ENCODE assay signal across 21 cellular contexts in the genomic region with DNA sequence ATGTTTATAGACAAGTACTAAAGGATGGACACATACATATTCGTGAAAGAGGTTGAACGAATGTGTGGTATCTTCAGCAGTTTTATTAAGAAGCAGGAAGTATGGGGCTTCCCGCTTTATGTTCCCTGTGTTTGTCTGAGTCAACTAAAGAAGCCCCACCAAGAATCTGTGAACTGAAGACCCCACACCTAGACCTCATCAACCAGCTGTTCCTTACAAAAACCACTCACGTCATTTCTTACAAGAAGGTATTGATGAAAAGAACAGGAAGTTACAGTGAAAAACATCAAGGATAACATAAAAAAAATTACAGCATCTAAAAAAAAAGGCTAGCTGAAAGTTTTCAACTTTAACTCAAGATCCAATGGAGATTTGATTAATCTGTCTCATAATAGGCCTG. TPM values are rescaled to one million over a fixed set of nuclear protein-coding genes. Genes with fewer than 3 reads are reported as not detected.
DNase-seq lines count a peak whose midpoint lies in the region; ATAC-seq lines count a peak whose summit lies in the region.
"Had no signal": no experiment of that assay in that cellular context is flagged by ENCODE, and none has a peak within 500 bp of the region (broad histone marks: within the 10 kb centered on the region; RNA-seq: fewer than 3 reads in every experiment).

No MANE protein-coding gene starts in this region.

- no peak overlapping the region for H3K4me3 Mint-ChIP-seq in activated naive CD4-positive, alpha-beta T cell treated with anti-CD3 and anti-CD28 coated beads for 36 hours
- peak overlapping the region; percentile 22 to 67 (median 52) for H3K4me3 Mint-ChIP-seq in T-cell
- H3K4me3 Mint-ChIP-seq in activated naive CD8-positive, alpha-beta T cell treated with anti-CD3 and anti-CD28 coated beads for 36 hours: peak overlapping the region; percentile 75
- peak overlapping the region; percentile 79 to 80 for H3K4me3 Mint-ChIP-seq in stimulated activated naive CD8-positive, alpha-beta T cell treated with anti-CD3 and anti-CD28 coated beads, Interleukin-15, amount 100 ng/mL, for 72 hours
- H3K4me3 Mint-ChIP-seq: B cell, CD14-positive monocyte had no signal

- H3K27me3 Mint-ChIP-seq in activated naive CD4-positive, alpha-beta T cell treated with anti-CD3 and anti-CD28 coated beads for 36 hours (ENCODE audit: low read depth): no peaks in the 10 kb centered on the region
- H3K27me3 Mint-ChIP-seq in T-cell: no peaks in the 10 kb centered on the region
- H3K27me3 Mint-ChIP-seq in activated naive CD8-positive, alpha-beta T cell treated with anti-CD3 and anti-CD28 coated beads for 36 hours: no peaks in the 10 kb centered on the region
- H3K27me3 Mint-ChIP-seq in stimulated activated naive CD8-positive, alpha-beta T cell treated with anti-CD3 and anti-CD28 coated beads, Interleukin-15, amount 100 ng/mL, for 72 hours: no peaks in the 10 kb centered on the region

- POLR2A ChIA-PET in T-cell (lab: Charles Lee): no interaction called here

- intact Hi-C loops in activated naive CD4-positive, alpha-beta T cell treated with anti-CD3 and anti-CD28 coated beads for 36 hours (cut with micrococcal nuclease): no loop called here

- H3K9me3 Mint-ChIP-seq in activated naive CD4-positive, alpha-beta T cell treated with anti-CD3 and anti-CD28 coated beads for 36 hours: no peaks in the 10 kb centered on the region
- H3K9me3 Mint-ChIP-seq in T-cell: no peaks in the 10 kb centered on the region
- H3K9me3 Mint-ChIP-seq in activated naive CD8-positive, alpha-beta T cell treated with anti-CD3 and anti-CD28 coated beads for 36 hours: no peaks in the 10 kb centered on the region
- no peaks in the 10 kb centered on the region for H3K9me3 Mint-ChIP-seq in stimulated activated naive CD8-positive, alpha-beta T cell treated with anti-CD3 and anti-CD28 coated beads, Interleukin-15, amount 100 ng/mL, for 72 hours
- H3K9me3 Mint-ChIP-seq: CD14-positive monocyte had no signal

- peak overlapping the region; percentile 25 for H3K27ac Mint-ChIP-seq in activated naive CD4-positive, alpha-beta T cell treated with anti-CD3 and anti-CD28 coated beads for 36 hours
- peak overlapping the region; percentile 48 to 85 for H3K27ac Mint-ChIP-seq in T-cell
- peak overlapping the region; percentile 87 for H3K27ac Mint-ChIP-seq in activated naive CD8-positive, alpha-beta T cell treated with anti-CD3 and anti-CD28 coated beads for 36 hours
- peak overlapping the region; percentile 90 to 97 for H3K27ac Mint-ChIP-seq in stimulated activated naive CD8-positive, alpha-beta T cell treated with anti-CD3 and anti-CD28 coated beads, Interleukin-15, amount 100 ng/mL, for 72 hours
- H3K27ac Mint-ChIP-seq: B cell, CD14-positive monocyte had no signal

- CTCF ChIA-PET in activated naive CD4-positive, alpha-beta T cell treated with anti-CD3 and anti-CD28 coated beads for 36 hours (lab: Charles Lee): interaction anchor here (2.2 kb wide), 1 partner anchor 10 kb away, joined by 8 read pairs; no protein-coding TSS in a partner anchor
- CTCF ChIA-PET in T-cell (lab: Charles Lee): interaction anchor here in 1 of 2 donors (0.7 kb wide), 1 partner anchor 24 kb away, joined by 6 read pairs; no protein-coding TSS in a partner anchor

- peaks cover 15% of the 10 kb centered on the region for H3K4me1 Mint-ChIP-seq in activated naive CD4-positive, alpha-beta T cell treated with anti-CD3 and anti-CD28 coated beads for 36 hours (ENCODE audit: low read depth)
- peaks cover 2 to 15% (median 15%) of the 10 kb centered on the region in 3 donors for H3K4me1 Mint-ChIP-seq in T-cell
- H3K4me1 Mint-ChIP-seq in activated naive CD8-positive, alpha-beta T cell treated with anti-CD3 and anti-CD28 coated beads for 36 hours: peaks cover 18% of the 10 kb centered on the region
- peaks cover 58% of the 10 kb centered on the region for H3K4me1 Mint-ChIP-seq in stimulated activated naive CD8-positive, alpha-beta T cell treated with anti-CD3 and anti-CD28 coated beads, Interleukin-15, amount 100 ng/mL, for 72 hours
- H3K4me1 Mint-ChIP-seq: B cell, CD14-positive monocyte had no signal

- no peak for DNase-seq in activated naive CD4-positive, alpha-beta T cell treated with anti-CD3 and anti-CD28 coated beads for 36 hours
- no peak for DNase-seq in activated naive CD4-positive, alpha-beta T cell (lab: John Stamatoyannopoulos, UW)
- peak in 1 of 34 experiments; percentile 27 for DNase-seq in T-cell
- no peak for DNase-seq in activated naive CD8-positive, alpha-beta T cell treated with anti-CD3 and anti-CD28 coated beads for 36 hours
- peak in 1 of 2 donors; percentile 16 for DNase-seq in stimulated activated naive CD8-positive, alpha-beta T cell treated with anti-CD3 and anti-CD28 coated beads, Interleukin-15, amount 100 ng/mL, for 72 hours
- DNase-seq: DMS79, IMR-90, NCI-H1105, NCI-H2081, NCI-H2171, NCI-H345, NCI-H524, NCI-H774, SIG-M5 had no signal

- ATAC-seq in T-cell (replicated peaks in 1 of 4) (peak in 2 of 4 experiments; percentile 6 to 79), GM19452 (IDR thresholded peaks at IDR 0.05; ENCODE audit: unreplicated experiment) (no peak), HG03342 (IDR thresholded peaks at IDR 0.05; ENCODE audit: unreplicated experiment) (no peak)
- peak; percentile 29 for ATAC-seq in stimulated activated naive CD8-positive, alpha-beta T cell treated with anti-CD3 and anti-CD28 coated beads, Interleukin-15, amount 100 ng/mL, for 72 hours
- ATAC-seq: A549, Panc1 had no signal

- H3K36me3 Mint-ChIP-seq in activated naive CD4-positive, alpha-beta T cell treated with anti-CD3 and anti-CD28 coated beads for 36 hours (ENCODE audit: low read depth): no peaks in the 10 kb centered on the region
- H3K36me3 Mint-ChIP-seq in T-cell: no peaks in the 10 kb centered on the region
- H3K36me3 Mint-ChIP-seq in activated naive CD8-positive, alpha-beta T cell treated with anti-CD3 and anti-CD28 coated beads for 36 hours: no peaks in the 10 kb centered on the region
- H3K36me3 Mint-ChIP-seq: CD14-positive monocyte had no signal

RNA-seq across cellular contexts. Expression of a gene that starts 12.3 kb away (rescaled TPM):
- total RNA-seq in activated naive CD4-positive, alpha-beta T cell treated with anti-CD3 and anti-CD28 coated beads for 36 hours: 1 to 10 TPM in 1 of 2 experiments, under 1 TPM in 1; 0.64 to 1.0 TPM
- 1 to 10 TPM; 1.6 to 7.7 (median 3.0) TPM for total RNA-seq in T-cell
- total RNA-seq in activated naive CD8-positive, alpha-beta T cell treated with anti-CD3 and anti-CD28 coated beads for 36 hours: 10 to 100 TPM; 10.2 to 12.3 TPM
- total RNA-seq: B cell, H4, IMR-90 had no signal

RNA-seq across cellular contexts. Expression of a gene that starts 30.3 kb away (rescaled TPM):
- total RNA-seq in activated naive CD4-positive, alpha-beta T cell treated with anti-CD3 and anti-CD28 coated beads for 36 hours: not detected
- under 1 TPM in 3 of 5 donors, not detected in 2; 0.35 to 0.82 (median 0.56) TPM for total RNA-seq in T-cell
- total RNA-seq in activated naive CD8-positive, alpha-beta T cell treated with anti-CD3 and anti-CD28 coated beads for 36 hours: not detected
- total RNA-seq: B cell, IMR-90 had no signal

Comparison
In these comparisons a context has a peak if more than half of its experiments do, and no peak if none do; other contexts are left out.
1. H3K27ac Mint-ChIP-seq: peak in every context shown above with its lines; median percentile 94 in stimulated activated naive CD8-positive, alpha-beta T cell treated with anti-CD3 and anti-CD28 coated beads, Interleukin-15, amount 100 ng/mL, for 72 hours; 87 in activated naive CD8-positive, alpha-beta T cell treated with anti-CD3 and anti-CD28 coated beads for 36 hours; 66 in T-cell; 25 in activated naive CD4-positive, alpha-beta T cell treated with anti-CD3 and anti-CD28 coated beads for 36 hours.